11 cellular contexts compared by ENCODE assay signal in genomic region chr1:196980859-196981258, GRCh38. TPM values are rescaled to one million over a fixed set of nuclear protein-coding genes. Genes with fewer than 3 reads are reported as not detected.
"Had no signal": no experiment of that assay in that cellular context is flagged by ENCODE, and none has a peak within 500 bp of the region (broad histone marks: within the 10 kb centered on the region; RNA-seq: fewer than 3 reads in every experiment).

No MANE protein-coding gene starts in this region.

- ATAC-seq: GM23338, HCT116 had no signal

- H3K4me2 ChIP-seq: GM23338 had no signal

- FAIRE-seq: H1, H54 had no signal

- DNase-seq: GM23248, GOT3, H7, H9 had no signal

- H3K9ac ChIP-seq: GM23248 had no signal

- H3K36me3 ChIP-seq: HAP-1 had no signal

- H3K27ac ChIP-seq: GM23248 had no signal

- H3K4me1 ChIP-seq: HAP-1 had no signal

- H3K4me3 ChIP-seq: GM23248, GM23338, HAP-1 had no signal

- H3K9me3 ChIP-seq: HAP-1 had no signal

- H2AFZ ChIP-seq: GM23248, GM23338 had no signal

RNA-seq across cellular contexts. Expression of gene CFHR5, which starts 3.5 kb away (rescaled TPM):
- total RNA-seq: GM23248, GM23338, H1, H4, H7, H9, HFFc6 had no signal
- polyA plus RNA-seq: GM23248, GM23338, H1 had no signal

RNA-seq across cellular contexts. Expression of gene CFHR2, which starts 37.3 kb away (rescaled TPM):
- total RNA-seq: GM23248, GM23338, H1, H4, H7, H9, HFFc6 had no signal
- polyA plus RNA-seq: GM23248, GM23338, H1 had no signal
